ENCODE assay signal across 10 cellular contexts in the genomic region with DNA sequence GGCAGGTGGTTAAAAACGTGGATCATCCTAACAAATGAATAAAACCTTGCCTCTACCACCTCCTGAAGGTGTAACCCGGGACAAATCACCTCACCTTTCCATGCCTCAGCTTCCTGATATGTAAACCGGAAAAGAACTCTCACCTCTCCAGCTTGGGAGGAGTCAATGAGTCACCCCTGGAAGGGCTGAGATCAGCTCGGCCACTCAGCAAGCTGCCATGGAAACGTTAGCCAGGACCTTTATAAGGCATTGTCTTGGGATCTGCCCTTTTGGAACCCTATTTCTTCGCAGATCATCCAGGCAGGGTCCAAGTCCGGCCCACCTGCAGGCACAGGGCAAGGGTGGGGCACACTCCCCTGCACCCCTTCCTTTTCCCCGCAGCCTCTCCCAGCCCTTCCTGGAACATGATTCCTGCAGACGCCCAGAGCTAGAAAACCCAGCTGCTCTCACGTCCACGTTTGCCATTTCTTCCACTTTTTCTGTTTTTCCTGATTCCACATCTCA.
DNase-seq lines count a peak whose midpoint lies in the region; ATAC-seq and TF ChIP-seq lines count a peak whose summit lies in the region.
"Had no signal": no experiment of that assay in that cellular context is flagged by ENCODE, and none has a peak within 500 bp of the region (broad histone marks: within the 10 kb centered on the region; RNA-seq: fewer than 3 reads in every experiment).

No MANE protein-coding gene starts in this region.

- peaks cover 12% of the 10 kb centered on the region for H3K9me3 ChIP-seq in adipocyte (ENCODE audit: control insufficient read depth, low read length)

- H3K4me1 ChIP-seq in adipocyte (ENCODE audit: control insufficient read depth, insufficient read depth, low read length), result peaks cover 4% of the 10 kb centered on the region

- CTCF ChIA-PET in GM10248 (lab: Yijun Ruan, JAX), result interaction anchor here (1.2 to 3.4 kb wide), 2 partner anchors 10 to 58 kb away, joined by 3 to 14 read pairs; no protein-coding TSS in a partner anchor

- TF ChIP-seq CTCF in AG10803 (conservative IDR thresholded peaks at IDR 0.05; ENCODE audit: low read length) (no peak), GM10248 (IDR thresholded peaks at IDR 0.05; ENCODE audit: control extremely low read depth, extremely low read depth, low read depth, missing control alignments) (no peak)

- H3K9ac ChIP-seq in adipocyte (ENCODE audit: low read length), result no peak overlapping the region

- peaks cover 32% of the 10 kb centered on the region for H3K27me3 ChIP-seq in adipocyte (replicated peaks; ENCODE audit: control insufficient read depth, insufficient read depth, low read length)
- H3K27me3 ChIP-seq: cardiac muscle cell had no signal

- ATAC-seq in left colon, result peak; percentile 92
- no peak for ATAC-seq in GM21825 (IDR thresholded peaks at IDR 0.05; ENCODE audit: unreplicated experiment)
- no peak for ATAC-seq in HG03097 (IDR thresholded peaks at IDR 0.05; ENCODE audit: low FRiP score, unreplicated experiment)

- peak; percentile 22 for DNase-seq in AG10803 (ENCODE audit: low read depth)
- peak; percentile 66 for DNase-seq in HT1080 (ENCODE audit: low read depth)
- peak; percentile 12 for DNase-seq in adipocyte (ENCODE audit: low read depth)
- DNase-seq in left colon, result peak; percentile 62 to 88
- DNase-seq in GM10248 (ENCODE audit: extremely low spot score), result no peak
- no peak for DNase-seq in effector CD8-positive, alpha-beta T cell (lab: John Stamatoyannopoulos, UW)
- DNase-seq: activated CD4-positive, CD25-positive, alpha-beta regulatory T cell had no signal

- no peak overlapping the region for H3K4me3 ChIP-seq in AG10803 (ENCODE audit: low read length)
- no peak overlapping the region for H3K4me3 ChIP-seq in adipocyte (ENCODE audit: low read length)
- H3K4me3 ChIP-seq: cardiac muscle cell had no signal

- H3K36me3 ChIP-seq in adipocyte (ENCODE audit: control insufficient read depth, insufficient read depth, low read length, severe bottlenecking), result no peaks in the 10 kb centered on the region
- H3K36me3 ChIP-seq: cardiac muscle cell had no signal

- intact Hi-C loops in left colon (cut with DNase I, micrococcal nuclease), result no loop called here

- POLR2A ChIA-PET in GM10248 (lab: Yijun Ruan, JAX), result no interaction called here

Comparison
In these comparisons a context has a peak if more than half of its experiments do, and no peak if none do; other contexts are left out.
1. DNase-seq: peak in AG10803 (single experiment), HT1080 (single experiment), adipocyte (single experiment) and left colon (2 of 2); none in GM10248 (single experiment) and effector CD8-positive, alpha-beta T cell (single experiment).